20 cellular contexts compared by ENCODE assay signal in the genomic region with DNA sequence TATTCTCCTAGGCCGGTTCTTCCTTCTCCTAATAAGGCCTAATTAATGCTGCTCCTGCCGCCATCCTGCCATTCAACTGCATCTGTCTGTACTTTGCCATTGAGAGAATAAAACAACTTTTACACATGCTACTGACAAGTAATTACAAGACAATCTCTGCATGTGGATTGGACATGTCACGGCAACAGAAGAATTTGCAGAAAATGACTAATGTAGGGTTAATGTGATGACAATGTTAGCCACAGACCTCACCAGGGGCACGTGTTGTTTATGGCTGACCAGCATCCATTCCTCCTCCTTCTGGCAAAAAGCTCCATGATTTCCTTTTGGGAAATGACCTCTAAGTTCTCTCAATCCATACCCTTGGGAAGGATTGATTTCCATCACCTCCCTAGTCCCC.
"Had no signal": no experiment of that assay in that cellular context is flagged by ENCODE, and none has a peak within 500 bp of the region (broad histone marks: within the 10 kb centered on the region; RNA-seq: fewer than 3 reads in every experiment).

No MANE protein-coding gene starts in this region.

- H3K27me3 ChIP-seq: body of pancreas, pancreas, sigmoid colon, upper lobe of left lung had no signal

- H3K27ac ChIP-seq: body of pancreas, pancreas, sigmoid colon, upper lobe of left lung had no signal

- ATAC-seq: activated CD8-positive, alpha-beta T cell treated with anti-CD3 and anti-CD28 coated beads for 36 hours; activated T-cell treated with anti-CD3 and anti-CD28 coated beads, Interleukin-2, amount 50 U/mL, for 4 hours; body of pancreas; pancreas; stimulated activated naive CD8-positive, alpha-beta T cell treated with anti-CD3 and anti-CD28 coated beads, Interleukin-15, amount 100 ng/mL, for 72 hours; WTC11 had no signal

- H3K27ac Mint-ChIP-seq: activated CD8-positive, alpha-beta T cell treated with anti-CD3 and anti-CD28 coated beads for 36 hours; mesothelial cell of epicardium; stimulated activated naive CD8-positive, alpha-beta T cell treated with anti-CD3 and anti-CD28 coated beads, Interleukin-15, amount 100 ng/mL, for 72 hours; WTC11 had no signal

- H3K27me3 Mint-ChIP-seq: activated CD8-positive, alpha-beta T cell treated with anti-CD3 and anti-CD28 coated beads for 36 hours; stimulated activated naive CD8-positive, alpha-beta T cell treated with anti-CD3 and anti-CD28 coated beads, Interleukin-15, amount 100 ng/mL, for 72 hours had no signal

- H3K4me3 Mint-ChIP-seq: activated CD8-positive, alpha-beta T cell treated with anti-CD3 and anti-CD28 coated beads for 36 hours; activated T-cell treated with anti-CD3 and anti-CD28 coated beads, Interleukin-2, amount 50 U/mL, for 4 hours; mesothelial cell of epicardium; neural crest cell; stimulated activated naive CD8-positive, alpha-beta T cell treated with anti-CD3 and anti-CD28 coated beads, Interleukin-15, amount 100 ng/mL, for 72 hours; WTC11 had no signal

- FAIRE-seq: endothelial cell of umbilical vein, pancreas, TTC549 had no signal

- DNase-seq: activated CD4-positive, alpha-beta T cell treated with anti-CD3 and anti-CD28 coated beads for 4 hours; activated CD8-positive, alpha-beta T cell treated with anti-CD3 and anti-CD28 coated beads for 36 hours; activated effector memory CD4-positive, alpha-beta T cell treated with Interleukin-2 at 50 U/mL for 16 hours; activated naive CD4-positive, alpha-beta T cell treated with anti-CD3 and anti-CD28 coated beads, Interleukin-2, amount 50 U/mL, for 16 hours; activated T-cell treated with anti-CD3 and anti-CD28 coated beads, Interleukin-2, amount 50 U/mL, for 4 hours; body of pancreas; effector CD8-positive, alpha-beta T cell; hypothalamus; kidney glomerular epithelial cell; pancreas; sigmoid colon; stimulated activated CD4-positive, alpha-beta T cell treated with anti-CD3 and anti-CD28 coated beads, Interleukin-1b, Interleukin-23, amount 100 ng/mL, for 48 hours; stimulated activated naive CD8-positive, alpha-beta T cell treated with anti-CD3 and anti-CD28 coated beads, Interleukin-15, amount 100 ng/mL, for 72 hours; T-helper 2 cell; upper lobe of left lung had no signal

- H3K4me1 Mint-ChIP-seq: neural crest cell; stimulated activated naive CD8-positive, alpha-beta T cell treated with anti-CD3 and anti-CD28 coated beads, Interleukin-15, amount 100 ng/mL, for 72 hours; WTC11 had no signal

- H3K4me1 ChIP-seq: body of pancreas, pancreas, sigmoid colon, upper lobe of left lung had no signal

- H3K36me3 ChIP-seq: sigmoid colon had no signal

- H3K9me3 ChIP-seq: pancreas, upper lobe of left lung had no signal

- H3K4me3 ChIP-seq: body of pancreas, pancreas, sigmoid colon, upper lobe of left lung had no signal
